In genomic region chrX:10174051-10174450, GRCh38 we compare ENCODE assay signal across 18 cellular contexts. TPM values are rescaled to one million over a fixed set of nuclear protein-coding genes. Genes with fewer than 3 reads are reported as not detected.
A peak's percentile ranks its signal among the peaks of the same experiment; 100 is the strongest.
DNase-seq lines count a peak whose midpoint lies in the region; ATAC-seq and TF ChIP-seq lines count a peak whose summit lies in the region.
"Had no signal": no experiment of that assay in that cellular context is flagged by ENCODE, and none has a peak within 500 bp of the region (broad histone marks: within the 10 kb centered on the region; RNA-seq: fewer than 3 reads in every experiment).

No MANE protein-coding gene starts in this region.

- H3K4me1 Mint-ChIP-seq in activated T-cell treated with anti-CD3 and anti-CD28 coated beads, Interleukin-2, amount 50 U/mL, for 72 hours (ENCODE audit: low read depth): no peaks in the 10 kb centered on the region
- H3K4me1 Mint-ChIP-seq: CD4-positive, CD25-positive, alpha-beta regulatory T cell had no signal

- no peak overlapping the region for H3K4me3 Mint-ChIP-seq in activated T-cell treated with anti-CD3 and anti-CD28 coated beads, Interleukin-2, amount 50 U/mL, for 72 hours
- H3K4me3 Mint-ChIP-seq: activated CD8-positive, alpha-beta T cell treated with anti-CD3 and anti-CD28 coated beads, Interleukin-2, amount 10 ng/mL, durations not matched to agents 7 days and 5 days; activated naive CD8-positive, alpha-beta T cell treated with anti-CD3 and anti-CD28 coated beads, Interleukin-2, amount 50 U/mL, for 24 hours; activated T-helper 1 cell treated with anti-CD3 and anti-CD28 coated beads, Interleukin-12 subunit alpha, Interleukin-12 subunit beta, Interleukin-2, Interleukin-4 antibody, amounts not matched to agents 30 ng/mL and 10 ng/mL and 1 ng/mL, durations not matched to agents 14 hours and 24 hours and 36 hours; CD4-positive, CD25-positive, alpha-beta regulatory T cell; HFFc6 had no signal

- H3K27me3 ChIP-seq in AG04450 (ENCODE audit: control insufficient read depth, insufficient read depth, low read length) (no peaks in the 10 kb centered on the region), adipocyte (replicated peaks; ENCODE audit: control insufficient read depth, insufficient read depth, low read length) (no peaks in the 10 kb centered on the region), gastroesophageal sphincter (no peaks in the 10 kb centered on the region), ovary (no peaks in the 10 kb centered on the region), WERI-Rb-1 (ENCODE audit: insufficient read depth, low read depth, severe bottlenecking) (peaks cover 13% of the 10 kb centered on the region)
- H3K27me3 ChIP-seq: transverse colon had no signal

- 80 to 90% methylated on average over 2 of the region's 9 CpGs for WGBS in gastroesophageal sphincter (ENCODE audit: low coverage in 1 of 2), 2 donors
- 76 to 91% (median 85%) methylated on average over 9 of the region's 9 CpGs for WGBS in ovary, 3 donors

- POLR2A ChIA-PET in AG04450 (lab: Yijun Ruan, JAX): no interaction called here

- TF ChIP-seq EP300 in gastroesophageal sphincter (IDR thresholded peaks at IDR 0.05) (no peak), ovary (IDR thresholded peaks at IDR 0.05) (no peak)

- no peak for TF ChIP-seq CTCF in AG04450 (IDR thresholded peaks at IDR 0.05; ENCODE audit: low read depth, low read length)
- no peak for TF ChIP-seq CTCF in gastroesophageal sphincter (IDR thresholded peaks at IDR 0.05)
- TF ChIP-seq CTCF in ovary (IDR thresholded peaks at IDR 0.05): no peak
- TF ChIP-seq CTCF in WERI-Rb-1 (IDR thresholded peaks at IDR 0.05; ENCODE audit: low read depth, low read length): no peak

- H3K27ac ChIP-seq in AG04450 (ENCODE audit: low read depth, low read length) (peak overlapping the region; percentile 4), gastroesophageal sphincter (peak overlapping the region in 1 of 4 donors; percentile 62), ovary (peak overlapping the region; percentile 55 to 74), WERI-Rb-1 (no peak overlapping the region)
- H3K27ac ChIP-seq: A549 had no signal

- ATAC-seq in gastroesophageal sphincter: peak; percentile 11
- ATAC-seq in activated T-cell treated with anti-CD3 and anti-CD28 coated beads, Interleukin-2, amount 50 U/mL, for 72 hours (replicated peaks in 1 of 2): no peak
- no peak for ATAC-seq in HG03460 (IDR thresholded peaks at IDR 0.05; ENCODE audit: unreplicated experiment)
- no peak for ATAC-seq in HG03342 (IDR thresholded peaks at IDR 0.05; ENCODE audit: unreplicated experiment)
- ATAC-seq: A549; activated CD8-positive, alpha-beta T cell treated with anti-CD3 and anti-CD28 coated beads, Interleukin-2, amount 10 ng/mL, durations not matched to agents 7 days and 5 days; activated naive CD8-positive, alpha-beta T cell treated with anti-CD3 and anti-CD28 coated beads, Interleukin-2, amount 50 U/mL, for 24 hours had no signal

- H3K27me3 Mint-ChIP-seq in activated T-cell treated with anti-CD3 and anti-CD28 coated beads, Interleukin-2, amount 50 U/mL, for 72 hours (ENCODE audit: low read depth): peaks cover 52% of the 10 kb centered on the region

- intact Hi-C loops in ovary (cut with DNase I): no loop called here

- H3K4me3 ChIP-seq in AG04450 (ENCODE audit: low read depth, low read length): no peak overlapping the region
- H3K4me3 ChIP-seq in adipocyte (ENCODE audit: low read length): peak overlapping the region; percentile 37
- H3K4me3 ChIP-seq in gastroesophageal sphincter: peak overlapping the region in 1 of 2 donors; percentile 32
- no peak overlapping the region for H3K4me3 ChIP-seq in ovary
- no peak overlapping the region for H3K4me3 ChIP-seq in WERI-Rb-1 (ENCODE audit: low read depth, low read length)
- H3K4me3 ChIP-seq: A549, skin epidermis, transverse colon had no signal

- H3K4me1 ChIP-seq in adipocyte (ENCODE audit: control insufficient read depth, insufficient read depth, low read length): peaks cover 21% of the 10 kb centered on the region
- peaks cover 0 to 45% (median 0%) of the 10 kb centered on the region in 3 donors for H3K4me1 ChIP-seq in gastroesophageal sphincter
- peaks cover 13% of the 10 kb centered on the region for H3K4me1 ChIP-seq in ovary (ENCODE audit: insufficient read depth)

- CTCF ChIA-PET in AG04450 (lab: Charles Lee): interaction anchor here (1.6 kb wide), 1 partner anchor 54 kb away, joined by 6 read pairs; no protein-coding TSS in a partner anchor

- no peaks in the 10 kb centered on the region for H3K9me3 Mint-ChIP-seq in activated T-cell treated with anti-CD3 and anti-CD28 coated beads, Interleukin-2, amount 50 U/mL, for 72 hours
- H3K9me3 Mint-ChIP-seq: activated naive CD8-positive, alpha-beta T cell treated with anti-CD3 and anti-CD28 coated beads, Interleukin-2, amount 50 U/mL, for 24 hours; activated T-helper 1 cell treated with anti-CD3 and anti-CD28 coated beads, Interleukin-12 subunit alpha, Interleukin-12 subunit beta, Interleukin-2, Interleukin-4 antibody, amounts not matched to agents 30 ng/mL and 10 ng/mL and 1 ng/mL, durations not matched to agents 14 hours and 24 hours and 36 hours; CD4-positive, CD25-positive, alpha-beta regulatory T cell; HFFc6 had no signal

- no peak overlapping the region for H3K9ac ChIP-seq in adipocyte (ENCODE audit: low read length)

- TF ChIP-seq POLR2A in gastroesophageal sphincter (IDR thresholded peaks at IDR 0.05) (no peak), ovary (IDR thresholded peaks at IDR 0.05) (no peak)

- H3K36me3 Mint-ChIP-seq in activated T-cell treated with anti-CD3 and anti-CD28 coated beads, Interleukin-2, amount 50 U/mL, for 72 hours (ENCODE audit: insufficient read depth in 2 of 2): no peaks in the 10 kb centered on the region
- H3K36me3 Mint-ChIP-seq: CD4-positive, CD25-positive, alpha-beta regulatory T cell had no signal

- no peaks in the 10 kb centered on the region for H3K9me3 ChIP-seq in AG04450 (ENCODE audit: control insufficient read depth, insufficient read depth, low read length)
- H3K9me3 ChIP-seq in adipocyte (ENCODE audit: control insufficient read depth, low read length): no peaks in the 10 kb centered on the region
- no peaks in the 10 kb centered on the region for H3K9me3 ChIP-seq in gastroesophageal sphincter
- H3K9me3 ChIP-seq in ovary: no peaks in the 10 kb centered on the region
- no peaks in the 10 kb centered on the region for H3K9me3 ChIP-seq in WERI-Rb-1 (ENCODE audit: severe bottlenecking)
- H3K9me3 ChIP-seq: A549, transverse colon had no signal

- H3K36me3 ChIP-seq in adipocyte (ENCODE audit: control insufficient read depth, insufficient read depth, low read length, severe bottlenecking) (no peaks in the 10 kb centered on the region), gastroesophageal sphincter (no peaks in the 10 kb centered on the region), ovary (no peaks in the 10 kb centered on the region), WERI-Rb-1 (no peaks in the 10 kb centered on the region)
- H3K36me3 ChIP-seq: transverse colon had no signal

- DNase-seq in AG04450 (ENCODE audit: low read depth, low spot score) (no peak), adipocyte (ENCODE audit: low read depth) (no peak), ovary (no peak), WERI-Rb-1 (no peak)
- no peak for DNase-seq in activated T-cell treated with anti-CD3 and anti-CD28 coated beads, Interleukin-2, amount 50 U/mL, for 72 hours
- DNase-seq: activated CD8-positive, alpha-beta T cell treated with anti-CD3 and anti-CD28 coated beads, Interleukin-2, amount 10 ng/mL, durations not matched to agents 7 days and 5 days; activated naive CD8-positive, alpha-beta T cell treated with anti-CD3 and anti-CD28 coated beads, Interleukin-2, amount 50 U/mL, for 24 hours; CD4-positive, CD25-positive, alpha-beta regulatory T cell; HFFc6; NCI-H1048; NCI-H774; transverse colon had no signal

- no peak overlapping the region for H3K27ac Mint-ChIP-seq in activated T-cell treated with anti-CD3 and anti-CD28 coated beads, Interleukin-2, amount 50 U/mL, for 72 hours
- H3K27ac Mint-ChIP-seq: activated CD8-positive, alpha-beta T cell treated with anti-CD3 and anti-CD28 coated beads, Interleukin-2, amount 10 ng/mL, durations not matched to agents 7 days and 5 days; activated naive CD8-positive, alpha-beta T cell treated with anti-CD3 and anti-CD28 coated beads, Interleukin-2, amount 50 U/mL, for 24 hours; activated T-helper 1 cell treated with anti-CD3 and anti-CD28 coated beads, Interleukin-12 subunit alpha, Interleukin-12 subunit beta, Interleukin-2, Interleukin-4 antibody, amounts not matched to agents 30 ng/mL and 10 ng/mL and 1 ng/mL, durations not matched to agents 14 hours and 24 hours and 36 hours; CD4-positive, CD25-positive, alpha-beta regulatory T cell had no signal

RNA-seq across cellular contexts. Expression of gene CLCN4, which starts 17.3 kb away (rescaled TPM):
- polyA plus RNA-seq in AG04450 (2011; rRNA removed) (1.5 and 1.6 TPM in 2 replicates), ovary (1 to 10 TPM in 1 of 2 donors, under 1 TPM in 1; 0.92 to 3.0 TPM)
- polyA minus RNA-seq in AG04450 (2011; rRNA and poly(A)+ RNA removed): 4.6 TPM in 2 replicates
- total RNA-seq in gastroesophageal sphincter (1 to 10 TPM in 3 of 4 donors, under 1 TPM in 1; 0.16 to 2.3 (median 2.0) TPM), ovary (1 to 10 TPM in 6 of 7 donors, under 1 TPM in 1; 0.36 to 4.2 (median 3.1) TPM)
- total RNA-seq in activated T-cell treated with anti-CD3 and anti-CD28 coated beads, Interleukin-2, amount 50 U/mL, for 72 hours: under 1 TPM; 0.02 to 0.19 TPM
- total RNA-seq: activated CD8-positive, alpha-beta T cell treated with anti-CD3 and anti-CD28 coated beads, Interleukin-2, amount 10 ng/mL, durations not matched to agents 7 days and 5 days; activated T-helper 1 cell treated with anti-CD3 and anti-CD28 coated beads, Interleukin-12 subunit alpha, Interleukin-12 subunit beta, Interleukin-2, Interleukin-4 antibody, amounts not matched to agents 30 ng/mL and 10 ng/mL and 1 ng/mL, durations not matched to agents 14 hours and 24 hours and 36 hours had no signal
- polyA plus RNA-seq: CD4-positive, CD25-positive, alpha-beta regulatory T cell had no signal
